9 cellular contexts compared by ENCODE assay signal in the genomic region with DNA sequence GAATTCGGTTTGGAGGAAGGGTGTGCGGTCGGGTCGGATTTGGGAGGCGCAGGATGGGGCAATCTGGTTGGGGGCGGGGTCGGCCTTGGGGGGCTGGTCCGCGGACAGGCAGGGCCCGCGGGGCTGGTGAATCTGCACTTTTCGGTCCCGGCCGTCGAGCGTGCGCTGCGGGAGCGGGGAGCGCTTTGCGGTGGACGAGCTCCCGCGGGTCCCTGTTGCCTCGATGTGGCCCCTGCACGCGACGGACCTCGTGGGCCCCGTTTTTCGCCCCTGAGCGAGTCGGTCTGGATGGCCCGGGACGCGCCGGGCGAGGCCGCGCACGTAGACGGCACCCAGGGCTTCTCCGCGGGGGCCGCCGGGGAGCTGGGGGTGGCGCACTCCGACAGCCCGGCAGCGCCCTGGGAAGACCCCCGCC. TPM values are rescaled to one million over a fixed set of nuclear protein-coding genes. Genes with fewer than 3 reads are reported as not detected.
DNase-seq lines count a peak whose midpoint lies in the region; ATAC-seq and TF ChIP-seq lines count a peak whose summit lies in the region.
"Had no signal": no experiment of that assay in that cellular context is flagged by ENCODE, and none has a peak within 500 bp of the region (broad histone marks: within the 10 kb centered on the region; RNA-seq: fewer than 3 reads in every experiment).

No MANE protein-coding gene starts in this region.

- peaks cover 14 to 32% of the 10 kb centered on the region in 2 donors for H3K36me3 Mint-ChIP-seq in CD14-positive monocyte

- H3K79me2 ChIP-seq in OCI-LY3 (ENCODE audit: low read length), result peaks cover 57% of the 10 kb centered on the region

- peak overlapping the region; percentile 63 for H3K4me2 ChIP-seq in OCI-LY3 (ENCODE audit: low read length)

- peak; percentile 2 to 27 (median 15) for ATAC-seq in right lobe of liver
- ATAC-seq in GM21619 (IDR thresholded peaks at IDR 0.05; ENCODE audit: unreplicated experiment), result no peak
- no peak for ATAC-seq in GM21825 (IDR thresholded peaks at IDR 0.05; ENCODE audit: unreplicated experiment)

- no peak for TF ChIP-seq POLR2A in right lobe of liver (IDR thresholded peaks at IDR 0.05)

- H3K9me3 ChIP-seq in OCI-LY3 (ENCODE audit: insufficient read depth, low read length) (no peaks in the 10 kb centered on the region), right lobe of liver (no peaks in the 10 kb centered on the region)

- H3K27me3 Mint-ChIP-seq in CD14-positive monocyte (ENCODE audit: low read depth in 3 of 3), result peaks cover 0 to 5% (median 2%) of the 10 kb centered on the region in 3 donors

- peaks cover 0 to 7% (median 0%) of the 10 kb centered on the region in 7 donors for H3K9me3 Mint-ChIP-seq in CD14-positive monocyte

- peaks cover 35% of the 10 kb centered on the region for H3K36me3 ChIP-seq in OCI-LY3 (replicated peaks; ENCODE audit: low read depth, low read length)
- peaks cover 0 to 18% (median 5%) of the 10 kb centered on the region in 4 donors for H3K36me3 ChIP-seq in right lobe of liver

- H3K4me3 Mint-ChIP-seq in CD14-positive monocyte, result peak overlapping the region; percentile 92 to 98

- no peaks in the 10 kb centered on the region for H3K27me3 ChIP-seq in OCI-LY3 (ENCODE audit: low read depth, low read length)
- H3K27me3 ChIP-seq in right lobe of liver, result no peaks in the 10 kb centered on the region

- H3K9ac ChIP-seq in OCI-LY3 (ENCODE audit: low read length), result peak overlapping the region; percentile 96

- no peak overlapping the region for H2AFZ ChIP-seq in OCI-LY3 (ENCODE audit: low read depth, low read length)

- intact Hi-C loops in CD14-positive monocyte (cut with micrococcal nuclease) (loop anchor here (2.0 to 10.0 kb wide), 4 partner anchors 57 to 345 kb away; a partner anchor contains a TSS), right lobe of liver (cut with DNase I) (loop anchor here (5.0 kb wide), 2 partner anchors 33 to 108 kb away; a partner anchor contains a TSS)

- peaks cover 53% of the 10 kb centered on the region for H4K20me1 ChIP-seq in OCI-LY3 (ENCODE audit: insufficient read depth, low read length)

- H3K4me1 ChIP-seq in OCI-LY3 (ENCODE audit: low read length) (peaks cover 55% of the 10 kb centered on the region), right lobe of liver (peaks cover 0 to 49% (median 8%) of the 10 kb centered on the region in 4 donors)

- no peak for TF ChIP-seq CTCF in CD14-positive monocyte (IDR thresholded peaks at IDR 0.05)
- no peak for TF ChIP-seq CTCF in OCI-LY3 (IDR thresholded peaks at IDR 0.05; ENCODE audit: low read depth, low read length)
- no peak for TF ChIP-seq CTCF in right lobe of liver (IDR thresholded peaks at IDR 0.05)

- DNase-seq in CD14-positive monocyte (ENCODE audit: low spot score), result no peak
- DNase-seq in caudate nucleus (lab: John Stamatoyannopoulos, UW), result peak in 3 of 61 donors; percentile 37 to 53 (median 52)
- DNase-seq in right lobe of liver, result peak; percentile 72 to 79 (median 77)
- DNase-seq in NCI-H187 (lab: John Stamatoyannopoulos, UW), result no peak

- H3K27ac ChIP-seq in OCI-LY3 (ENCODE audit: low read length) (peak overlapping the region; percentile 87), caudate nucleus (ENCODE audit: low read depth, low read length) (peak overlapping the region; percentile 99), right lobe of liver (peak overlapping the region; percentile 96 to 99 (median 97)), temporal lobe (ENCODE audit: low read depth, low read length) (peak overlapping the region; percentile 93)

- H3K27ac Mint-ChIP-seq in CD14-positive monocyte, result peak overlapping the region; percentile 87 to 99 (median 95)

- peaks cover 64% of the 10 kb centered on the region for H3K4me1 Mint-ChIP-seq in CD14-positive monocyte

- peak overlapping the region; percentile 91 for H3K4me3 ChIP-seq in OCI-LY3 (ENCODE audit: low read length)
- peak overlapping the region; percentile 96 to 100 (median 98) for H3K4me3 ChIP-seq in right lobe of liver

- 0% methylated on average over 1 of the region's 51 CpGs for WGBS in right lobe of liver (ENCODE audit: insufficient coverage, low coverage, low lambda C conversion rate, missing lambda C conversion rate)

RNA-seq across cellular contexts. Expression of a gene that starts 11.8 kb away (rescaled TPM):
- 1 to 10 TPM; 2.9 to 6.3 TPM for polyA plus RNA-seq in CD14-positive monocyte
- total RNA-seq in right lobe of liver, result under 1 TPM; 0.07 to 0.49 (median 0.36) TPM
- under 0.01 TPM for total RNA-seq in temporal lobe

RNA-seq across cellular contexts. Expression of a gene that starts 13.9 kb away (rescaled TPM):
- under 1 TPM; 0.38 to 0.50 TPM for polyA plus RNA-seq in CD14-positive monocyte
- total RNA-seq in right lobe of liver (under 1 TPM in 3 of 6 experiments, not detected in 3; 0.28 to 0.81 (median 0.42) TPM), temporal lobe (not detected)
- total RNA-seq: lung microvascular endothelial cell had no signal

RNA-seq across cellular contexts. Expression of a gene that starts 21.0 kb away (rescaled TPM):
- not detected for polyA plus RNA-seq in CD14-positive monocyte
- total RNA-seq in right lobe of liver, result 1 to 10 TPM in 1 of 6 experiments, under 1 TPM in 5; 0.24 to 1.2 (median 0.59) TPM
- total RNA-seq in temporal lobe, result 0.74 TPM

RNA-seq across cellular contexts. Expression of a gene that starts 33.5 kb away (rescaled TPM):
- 10 to 100 TPM in 1 of 2 donors, 1 to 10 TPM in 1; 8.0 to 11.6 TPM for polyA plus RNA-seq in CD14-positive monocyte
- total RNA-seq in right lobe of liver (10 to 100 TPM; 14.0 to 22.1 (median 19.1) TPM), temporal lobe (36.6 TPM)

RNA-seq across cellular contexts. Expression of a gene that starts 34.0 kb away (rescaled TPM):
- polyA plus RNA-seq in CD14-positive monocyte, result 10 to 100 TPM; 62.1 to 69.0 TPM
- 10 to 100 TPM; 24.4 to 49.3 (median 28.6) TPM for total RNA-seq in right lobe of liver
- 42.0 TPM for total RNA-seq in temporal lobe

Comparison
In these comparisons a context has a peak if more than half of its experiments do, and no peak if none do; other contexts are left out.
1. DNase-seq: peak in right lobe of liver (3 of 3); none in CD14-positive monocyte (single experiment) and NCI-H187 (0 of 2).
2. ATAC-seq: peak in right lobe of liver (4 of 4); none in GM21619 (single experiment) and GM21825 (single experiment).
3. Peak in every context shown above with its lines, with median percentiles within 50 percentile points of each other: H3K27ac ChIP-seq.